In the genomic region with DNA sequence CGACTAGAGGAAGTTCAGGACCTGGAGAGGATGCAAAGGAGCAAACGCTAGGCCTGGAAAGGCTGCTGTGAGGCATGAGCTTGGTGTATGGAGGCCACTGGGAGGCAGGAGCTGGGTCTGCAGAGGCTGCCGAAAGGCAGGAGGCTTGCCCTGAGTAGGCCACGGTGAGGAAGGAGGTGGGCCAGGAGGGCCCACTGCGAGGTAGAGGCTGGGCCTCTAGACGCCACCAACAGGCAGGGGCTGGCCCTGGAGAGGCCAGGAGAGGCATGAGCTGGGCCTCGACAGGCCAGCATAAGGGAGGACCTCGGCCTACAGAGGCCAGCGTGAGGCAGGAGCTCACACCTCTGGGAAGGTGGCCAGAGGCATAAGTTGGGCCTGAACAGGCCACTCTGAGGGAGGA, we compare ENCODE assay signal across 6 cellular contexts.
DNase-seq lines count a peak whose midpoint lies in the region; ATAC-seq, FAIRE-seq and TF ChIP-seq lines count a peak whose summit lies in the region.
"Not testable (repeated sequence)": the region's sequence is repeated elsewhere in the genome, so short reads cannot be mapped to it uniquely, and the experiment has no call there.

No MANE protein-coding gene starts in this region.

- H3K27me3 Mint-ChIP-seq in stimulated activated memory B cell treated with anti-CD40 and anti-IgM and Interleukin-4, amounts not matched to agents 10 μg/mL and 1 μg/mL and 100 μg/mL, for 72 hours = not testable (repeated sequence)

- not testable (repeated sequence) for H3K36me3 Mint-ChIP-seq in stimulated activated memory B cell treated with anti-CD40 and anti-IgM and Interleukin-4, amounts not matched to agents 10 μg/mL and 1 μg/mL and 100 μg/mL, for 72 hours

- not testable (repeated sequence) for H3K4me3 ChIP-seq in mucosa of descending colon, upper lobe of left lung

- WGBS in upper lobe of left lung, 2 donors = no CpG with 5 or more reads among the region's 9 CpGs

- H3K9me3 ChIP-seq in mucosa of descending colon (peaks cover 28% of the 10 kb centered on the region), upper lobe of left lung (peaks cover 0 to 21% (median 0%) of the 10 kb centered on the region in 4 donors)

- H3K27ac ChIP-seq in upper lobe of left lung = not testable (repeated sequence)

- not testable (repeated sequence) for DNase-seq in HTR-8/SVneo (ENCODE audit: insufficient read length, low spot score); mucosa of descending colon; sciatic nerve (ENCODE audit: low spot score); upper lobe of left lung; urothelium cell line (ENCODE audit: low spot score)

- not testable (repeated sequence) for H3K4me1 Mint-ChIP-seq in stimulated activated memory B cell treated with anti-CD40 and anti-IgM and Interleukin-4, amounts not matched to agents 10 μg/mL and 1 μg/mL and 100 μg/mL, for 72 hours

- H3K4me1 ChIP-seq in mucosa of descending colon (ENCODE audit: low read depth); upper lobe of left lung: not testable (repeated sequence)

- H3K27me3 ChIP-seq in upper lobe of left lung = not testable (repeated sequence)

- FAIRE-seq in HTR-8/SVneo (lab: Jason Lieb, UNC) (peak; percentile 51), urothelium cell line (lab: Jason Lieb, UNC) (peak; percentile 79)

- H3K9me3 Mint-ChIP-seq in stimulated activated memory B cell treated with anti-CD40 and anti-IgM and Interleukin-4, amounts not matched to agents 10 μg/mL and 1 μg/mL and 100 μg/mL, for 72 hours = not testable (repeated sequence)

- not testable (repeated sequence) for H3K4me3 Mint-ChIP-seq in stimulated activated memory B cell treated with anti-CD40 and anti-IgM and Interleukin-4, amounts not matched to agents 10 μg/mL and 1 μg/mL and 100 μg/mL, for 72 hours

- ATAC-seq in mucosa of descending colon (peak; percentile 11), sciatic nerve (peak; percentile 49), upper lobe of left lung (ENCODE audit: low FRiP score in 2 of 2) (peak; percentile 31 to 73)
- ATAC-seq in stimulated activated memory B cell treated with anti-CD40 and anti-IgM and Interleukin-4, amounts not matched to agents 10 μg/mL and 1 μg/mL and 100 μg/mL, for 72 hours = peak; percentile 35

- H3K27ac Mint-ChIP-seq in stimulated activated memory B cell treated with anti-CD40 and anti-IgM and Interleukin-4, amounts not matched to agents 10 μg/mL and 1 μg/mL and 100 μg/mL, for 72 hours = not testable (repeated sequence)

- TF ChIP-seq POLR2A in upper lobe of left lung (IDR thresholded peaks at IDR 0.05) = not testable (repeated sequence)

- intact Hi-C loops in mucosa of descending colon (cut with DNase I, micrococcal nuclease); sciatic nerve (cut with DNase I): not testable (repeated sequence)

- TF ChIP-seq EP300 in upper lobe of left lung (IDR thresholded peaks at IDR 0.05) = not testable (repeated sequence)

- not testable (repeated sequence) for TF ChIP-seq CTCF in mucosa of descending colon (IDR thresholded peaks at IDR 0.05); upper lobe of left lung (IDR thresholded peaks at IDR 0.05)

- H3K36me3 ChIP-seq in mucosa of descending colon (ENCODE audit: low read depth); upper lobe of left lung: not testable (repeated sequence)
